ENCODE assay signal across 9 cellular contexts in genomic region chr2:240893363-240893828, GRCh38. TPM values are rescaled to one million over a fixed set of nuclear protein-coding genes. Genes with fewer than 3 reads are reported as not detected.
DNase-seq lines count a peak whose midpoint lies in the region; FAIRE-seq and TF ChIP-seq lines count a peak whose summit lies in the region.
"Had no signal": no experiment of that assay in that cellular context is flagged by ENCODE, and none has a peak within 500 bp of the region (broad histone marks: within the 10 kb centered on the region; RNA-seq: fewer than 3 reads in every experiment).

No MANE protein-coding gene starts in this region.

- H3K36me3 Mint-ChIP-seq in mesothelial cell of epicardium: no peaks in the 10 kb centered on the region

- TF ChIP-seq CTCF in mesothelial cell of epicardium (IDR thresholded peaks at IDR 0.05; ENCODE audit: unreplicated experiment): no peak

- H3K4me1 Mint-ChIP-seq in mesothelial cell of epicardium: peaks cover 22% of the 10 kb centered on the region

- peak; percentile 20 for DNase-seq in stimulated activated naive CD4-positive, alpha-beta T cell treated with Interleukin-2 at 50 U/mL for 16 hours (lab: John Stamatoyannopoulos, UW)
- no peak for DNase-seq in stimulated activated naive CD4-positive, alpha-beta T cell (lab: John Stamatoyannopoulos, UW)
- peak; percentile 12 for DNase-seq in activated naive CD8-positive, alpha-beta T cell treated with anti-CD3 and anti-CD28 coated beads, Interleukin-2, amount 50 U/mL, for 16 hours (ENCODE audit: low read depth, low spot score)
- DNase-seq in mesothelial cell of epicardium (ENCODE audit: low spot score in 2 of 2, unreplicated experiment in 2 of 2) (peak in 1 of 2 experiments; percentile 73), urothelium cell line (ENCODE audit: low spot score) (peak; percentile 85), medulla oblongata (ENCODE audit: extremely low spot score) (no peak), NCI-H146 treated with DMSO at 0.1 percent for 48 hours (lab: John Stamatoyannopoulos, UW; ENCODE audit: unreplicated experiment) (no peak), GDM1 (lab: John Stamatoyannopoulos, UW) (no peak)
- DNase-seq: effector memory CD4-positive, alpha-beta T cell had no signal

- FAIRE-seq in urothelium cell line (lab: Jason Lieb, UNC): no peak

- H3K27ac Mint-ChIP-seq in mesothelial cell of epicardium: peak overlapping the region; percentile 92

- H3K4me3 Mint-ChIP-seq in mesothelial cell of epicardium: peak overlapping the region; percentile 49

- H3K9me3 Mint-ChIP-seq in mesothelial cell of epicardium: no peaks in the 10 kb centered on the region

- H3K27me3 Mint-ChIP-seq in mesothelial cell of epicardium (ENCODE audit: low read depth): no peaks in the 10 kb centered on the region

RNA-seq across cellular contexts. Expression of gene MAB21L4, which starts 2.6 kb away (rescaled TPM):
- total RNA-seq in mesothelial cell of epicardium: 2.0 to 3.2 TPM (median 2.4 TPM) in 3 replicates

RNA-seq across cellular contexts. Expression of gene CROCC2, which starts 12.7 kb away (rescaled TPM):
- total RNA-seq in mesothelial cell of epicardium: 0.16 to 0.32 TPM (median 0.16 TPM) in 3 replicates

RNA-seq across cellular contexts. Expression of gene AGXT, which starts 24.8 kb away (rescaled TPM):
- total RNA-seq in mesothelial cell of epicardium: not detected in 3 replicates

Comparison
In these comparisons a context has a peak if more than half of its experiments do, and no peak if none do; other contexts are left out.
1. DNase-seq: peak in stimulated activated naive CD4-positive, alpha-beta T cell treated with Interleukin-2 at 50 U/mL for 16 hours (single experiment), activated naive CD8-positive, alpha-beta T cell treated with anti-CD3 and anti-CD28 coated beads, Interleukin-2, amount 50 U/mL, for 16 hours (single experiment) and urothelium cell line (single experiment); none in stimulated activated naive CD4-positive, alpha-beta T cell (0 of 6), medulla oblongata (single experiment), NCI-H146 treated with DMSO at 0.1 percent for 48 hours (single experiment) and GDM1 (single experiment).